1 cellular context compared by ENCODE assay signal in genomic region chr5:82422751-82423181, GRCh38.
A peak's percentile ranks its signal among the peaks of the same experiment; 100 is the strongest.
TF ChIP-seq lines count a peak whose summit lies in the region.

No MANE protein-coding gene starts in this region.

TF ChIP-seq in K562, 482 proteins besides CTCF, POLR2A, EP300 and RAD21 (continued from another document):
- TF ChIP-seq JUND (IDR thresholded peaks at IDR 0.05; ENCODE audit: borderline replicate concordance, low read depth, low read length): peak; percentile 57; the same call in 1 of the 2 replicates
- peak; percentile 74; the same call in 2 of the 3 replicates for TF ChIP-seq JUND (tag; IDR thresholded peaks at IDR 0.05; ENCODE audit: borderline replicate concordance, low read depth, low read length)
- TF ChIP-seq, protein P1, sequence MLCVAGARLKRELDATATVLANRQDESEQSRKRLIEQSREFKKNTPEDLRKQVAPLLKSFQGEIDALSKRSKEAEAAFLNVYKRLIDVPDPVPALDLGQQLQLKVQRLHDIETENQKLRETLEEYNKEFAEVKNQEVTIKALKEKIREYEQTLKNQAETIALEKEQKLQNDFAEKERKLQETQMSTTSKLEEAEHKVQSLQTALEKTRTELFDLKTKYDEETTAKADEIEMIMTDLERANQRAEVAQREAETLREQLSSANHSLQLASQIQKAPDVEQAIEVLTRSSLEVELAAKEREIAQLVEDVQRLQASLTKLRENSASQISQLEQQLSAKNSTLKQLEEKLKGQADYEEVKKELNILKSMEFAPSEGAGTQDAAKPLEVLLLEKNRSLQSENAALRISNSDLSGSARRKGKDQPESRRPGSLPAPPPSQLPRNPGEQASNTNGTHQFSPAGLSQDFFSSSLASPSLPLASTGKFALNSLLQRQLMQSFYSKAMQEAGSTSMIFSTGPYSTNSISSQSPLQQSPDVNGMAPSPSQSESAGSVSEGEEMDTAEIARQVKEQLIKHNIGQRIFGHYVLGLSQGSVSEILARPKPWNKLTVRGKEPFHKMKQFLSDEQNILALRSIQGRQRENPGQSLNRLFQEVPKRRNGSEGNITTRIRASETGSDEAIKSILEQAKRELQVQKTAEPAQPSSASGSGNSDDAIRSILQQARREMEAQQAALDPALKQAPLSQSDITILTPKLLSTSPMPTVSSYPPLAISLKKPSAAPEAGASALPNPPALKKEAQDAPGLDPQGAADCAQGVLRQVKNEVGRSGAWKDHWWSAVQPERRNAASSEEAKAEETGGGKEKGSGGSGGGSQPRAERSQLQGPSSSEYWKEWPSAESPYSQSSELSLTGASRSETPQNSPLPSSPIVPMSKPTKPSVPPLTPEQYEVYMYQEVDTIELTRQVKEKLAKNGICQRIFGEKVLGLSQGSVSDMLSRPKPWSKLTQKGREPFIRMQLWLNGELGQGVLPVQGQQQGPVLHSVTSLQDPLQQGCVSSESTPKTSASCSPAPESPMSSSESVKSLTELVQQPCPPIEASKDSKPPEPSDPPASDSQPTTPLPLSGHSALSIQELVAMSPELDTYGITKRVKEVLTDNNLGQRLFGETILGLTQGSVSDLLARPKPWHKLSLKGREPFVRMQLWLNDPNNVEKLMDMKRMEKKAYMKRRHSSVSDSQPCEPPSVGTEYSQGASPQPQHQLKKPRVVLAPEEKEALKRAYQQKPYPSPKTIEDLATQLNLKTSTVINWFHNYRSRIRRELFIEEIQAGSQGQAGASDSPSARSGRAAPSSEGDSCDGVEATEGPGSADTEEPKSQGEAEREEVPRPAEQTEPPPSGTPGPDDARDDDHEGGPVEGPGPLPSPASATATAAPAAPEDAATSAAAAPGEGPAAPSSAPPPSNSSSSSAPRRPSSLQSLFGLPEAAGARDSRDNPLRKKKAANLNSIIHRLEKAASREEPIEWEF (CRISPR knock-in tag; IDR thresholded peaks at IDR 0.05): no peak
- peak; percentile 55 for TF ChIP-seq MEIS2 (IDR thresholded peaks at IDR 0.05; ENCODE audit: partially characterized antibody)
- TF ChIP-seq CTBP1 (IDR thresholded peaks at IDR 0.05; ENCODE audit: borderline replicate concordance): peak; percentile 64
- TF ChIP-seq PHF20 (IDR thresholded peaks at IDR 0.05; ENCODE audit: partially characterized antibody): no peak
- 0 out of 2 replicates have a peak, but pooled peaks have one; percentile 36 for TF ChIP-seq JUN (IDR thresholded peaks at IDR 0.05; ENCODE audit: borderline replicate concordance, low read depth, low read length)
- no peak for TF ChIP-seq JUN (CRISPR knock-in tag; IDR thresholded peaks at IDR 0.05; ENCODE audit: borderline replicate concordance)
- TF ChIP-seq TRIM24 (IDR thresholded peaks at IDR 0.05): peak in 1 of 2 experiments; percentile 49; a peak in 2 of 4 replicates
- TF ChIP-seq ARID1B (IDR thresholded peaks at IDR 0.05): peak; percentile 76
- TF ChIP-seq RB1 (IDR thresholded peaks at IDR 0.05; ENCODE audit: low read depth): no peak
- TF ChIP-seq L3MBTL2 (IDR thresholded peaks at IDR 0.05): peak; percentile 70
- peak; percentile 38 to 64 for TF ChIP-seq AFF1 (IDR thresholded peaks at IDR 0.05; ENCODE audit: low read depth in 1 of 2, partially characterized antibody in 2 of 2)
- TF ChIP-seq, protein P2, sequence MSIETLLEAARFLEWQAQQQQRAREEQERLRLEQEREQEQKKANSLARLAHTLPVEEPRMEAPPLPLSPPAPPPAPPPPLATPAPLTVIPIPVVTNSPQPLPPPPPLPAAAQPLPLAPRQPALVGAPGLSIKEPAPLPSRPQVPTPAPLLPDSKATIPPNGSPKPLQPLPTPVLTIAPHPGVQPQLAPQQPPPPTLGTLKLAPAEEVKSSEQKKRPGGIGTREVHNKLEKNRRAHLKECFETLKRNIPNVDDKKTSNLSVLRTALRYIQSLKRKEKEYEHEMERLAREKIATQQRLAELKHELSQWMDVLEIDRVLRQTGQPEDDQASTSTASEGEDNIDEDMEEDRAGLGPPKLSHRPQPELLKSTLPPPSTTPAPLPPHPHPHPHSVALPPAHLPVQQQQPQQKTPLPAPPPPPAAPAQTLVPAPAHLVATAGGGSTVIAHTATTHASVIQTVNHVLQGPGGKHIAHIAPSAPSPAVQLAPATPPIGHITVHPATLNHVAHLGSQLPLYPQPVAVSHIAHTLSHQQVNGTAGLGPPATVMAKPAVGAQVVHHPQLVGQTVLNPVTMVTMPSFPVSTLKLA (conservative IDR thresholded peaks at IDR 0.05): peak in 1 of 2 experiments; percentile 36; a peak in 1 of 4 replicates
- 0 out of 4 replicates have a peak, but pooled peaks of 1 of the 2 experiments have one; percentile 45 for TF ChIP-seq ETV6 (IDR thresholded peaks at IDR 0.05; ENCODE audit: borderline replicate concordance in 1 of 2, low read depth in 2 of 2, low read length in 1 of 2)
- no peak for TF ChIP-seq ETV6 (CRISPR knock-in tag; IDR thresholded peaks at IDR 0.05; ENCODE audit: borderline replicate concordance)
- 0 out of 2 replicates have a peak, but pooled peaks have one; percentile 44 for TF ChIP-seq ESRRA (IDR thresholded peaks at IDR 0.05; ENCODE audit: borderline replicate concordance, low read depth)
- peak; percentile 56 for TF ChIP-seq EP400 (IDR thresholded peaks at IDR 0.05)
- TF ChIP-seq SP1 (CRISPR knock-in tag; IDR thresholded peaks at IDR 0.05): no peak
- no peak for TF ChIP-seq ERF (CRISPR knock-in tag; IDR thresholded peaks at IDR 0.05)
- TF ChIP-seq DDX20 (tag; IDR thresholded peaks at IDR 0.05; ENCODE audit: low read depth): peak; percentile 26; the same call in 1 of the 2 replicates
- no peak for TF ChIP-seq FIP1L1 (IDR thresholded peaks at IDR 0.05; ENCODE audit: low read depth, low read length, poor library complexity, severe bottlenecking)
- TF ChIP-seq OTX1 (CRISPR knock-in tag; IDR thresholded peaks at IDR 0.05): 0 out of 2 replicates have a peak, but pooled peaks have one; percentile 10
- TF ChIP-seq HDAC1 (IDR thresholded peaks at IDR 0.05): peak in 1 of 2 experiments; percentile 64; a peak in 1 of 4 replicates
- no peak for TF ChIP-seq ZNF197 (CRISPR knock-in tag; IDR thresholded peaks at IDR 0.05; ENCODE audit: low read depth)
- peak; percentile 80 for TF ChIP-seq NFE2 (IDR thresholded peaks at IDR 0.05; ENCODE audit: low read depth)
- no peak for TF ChIP-seq ZFP30 (CRISPR knock-in tag; IDR thresholded peaks at IDR 0.05; ENCODE audit: borderline replicate concordance)
- TF ChIP-seq ZFP1 (CRISPR knock-in tag; IDR thresholded peaks at IDR 0.05): no peak
- TF ChIP-seq NFATC3 (IDR thresholded peaks at IDR 0.05): peak; percentile 23; the same call in 1 of the 2 replicates
- TF ChIP-seq C11orf30 (IDR thresholded peaks at IDR 0.05; ENCODE audit: low read depth): peak; percentile 74
- TF ChIP-seq RBFOX2 (IDR thresholded peaks at IDR 0.05; ENCODE audit: low read depth, low read length): no peak
- no peak for TF ChIP-seq FOXJ2 (tag; IDR thresholded peaks at IDR 0.05)
- TF ChIP-seq HNRNPUL1 (IDR thresholded peaks at IDR 0.05; ENCODE audit: low read length): no peak
- TF ChIP-seq GATAD2A (IDR thresholded peaks at IDR 0.05): no peak
- no peak; the same call in 1 of the 2 replicates for TF ChIP-seq POLR2H (tag; IDR thresholded peaks at IDR 0.05; ENCODE audit: low read depth)
- peak; percentile 20 to 56; a peak in 2 of 4 replicates for TF ChIP-seq TBL1XR1 (IDR thresholded peaks at IDR 0.05; ENCODE audit: low read length in 2 of 2)
- TF ChIP-seq STAT5A (IDR thresholded peaks at IDR 0.05; ENCODE audit: borderline replicate concordance, low read length): peak; percentile 59; the same call in 1 of the 2 replicates
- TF ChIP-seq SREBF1 (IDR thresholded peaks at IDR 0.05; ENCODE audit: borderline replicate concordance, low read depth, low read length): no peak
- peak; percentile 91 for TF ChIP-seq SOX6 (IDR thresholded peaks at IDR 0.05)
- TF ChIP-seq MAFF (IDR thresholded peaks at IDR 0.05; ENCODE audit: low read length): peak; percentile 52; the same call in 1 of the 2 replicates
- peak; percentile 44; the same call in 1 of the 2 replicates for TF ChIP-seq SMARCC2 (IDR thresholded peaks at IDR 0.05; ENCODE audit: low read depth)
- TF ChIP-seq NFRKB (IDR thresholded peaks at IDR 0.05; ENCODE audit: low read depth): peak; percentile 63; the same call in 1 of the 2 replicates
TF ChIP-seq in K562: peak in this region for 67.
